8 cellular contexts compared by ENCODE assay signal in genomic region chr16:4957720-4958509, GRCh38. TPM values are rescaled to one million over a fixed set of nuclear protein-coding genes. Genes with fewer than 3 reads are reported as not detected.
DNase-seq lines count a peak whose midpoint lies in the region; ATAC-seq lines count a peak whose summit lies in the region.

TSS of gene SEC14L5 (plus strand) at chr16:4958330. CDS start at chr16:4959324, 994 bp downstream.

- peak; percentile 66 for ATAC-seq in GM18867 (IDR thresholded peaks at IDR 0.05; ENCODE audit: unreplicated experiment)
- ATAC-seq in HG03196 (IDR thresholded peaks at IDR 0.05; ENCODE audit: unreplicated experiment): peak; percentile 53

- H3K27ac ChIP-seq in cingulate gyrus (ENCODE audit: low read depth, low read length): peak within 1 kb of the TSS; percentile 90

- DNase-seq in 8988T (peak; percentile 82), NCI-H460 (ENCODE audit: extremely low read depth, low read depth) (peak; percentile 99), kidney glomerular epithelial cell (lab: John Stamatoyannopoulos, UW) (peak; percentile 93)
- DNase-seq in activated CD4-positive, alpha-beta T cell treated with anti-CD3 and anti-CD28 coated beads for 48 hours: peak; percentile 97
- peak; percentile 79 to 80 for DNase-seq in stimulated activated CD4-positive, alpha-beta T cell treated with anti-CD3 and anti-CD28 coated beads, Interleukin-15, amount 100 ng/mL, for 1 hour (ENCODE audit: low read depth in 1 of 2, low spot score in 1 of 2)

RNA-seq across cellular contexts. Expression of gene SEC14L5, which starts in this region (rescaled TPM):
- total RNA-seq in NCI-H460 (2014; rRNA removed; shearing (Covaris generic)): 0.02 and 0.12 TPM in 2 replicates
- 0.03 TPM in 1 of 2 replicates, not detected in the other for polyA plus RNA-seq in NCI-H460 (2014; cell fraction: nucleus; rRNA removed)

Comparison
In these comparisons a context has a peak if more than half of its experiments do, and no peak if none do; other contexts are left out.
1. Peak in every context shown above with its lines: DNase-seq, ATAC-seq and H3K27ac ChIP-seq.
2. Peak in DNase-seq in NCI-H460; RNA of the gene not detected or under 1 TPM.